Comparison of ENCODE assay signal across 9 cellular contexts in genomic region chr2:71455741-71456569, GRCh38. TPM values are rescaled to one million over a fixed set of nuclear protein-coding genes. Genes with fewer than 3 reads are reported as not detected.
DNase-seq lines count a peak whose midpoint lies in the region; TF ChIP-seq lines count a peak whose summit lies in the region.
"Had no signal": no experiment of that assay in that cellular context is flagged by ENCODE, and none has a peak within 500 bp of the region (broad histone marks: within the 10 kb centered on the region; RNA-seq: fewer than 3 reads in every experiment).

No MANE protein-coding gene starts in this region.

- peaks cover 47% of the 10 kb centered on the region for H3K4me1 ChIP-seq in HUES6 (ENCODE audit: control insufficient read depth, insufficient read depth, low read length)
- H3K4me1 ChIP-seq in skeletal muscle tissue (ENCODE audit: control insufficient read depth in 3 of 3, insufficient read depth in 3 of 3, low read length in 3 of 3), result peaks cover 84 to 91% (median 87%) of the 10 kb centered on the region in 3 donors

- H3K9me3 ChIP-seq in HUES6 (ENCODE audit: control insufficient read depth, insufficient read depth, low read depth, low read length) (no peaks in the 10 kb centered on the region), skeletal muscle tissue (ENCODE audit: control insufficient read depth in 3 of 3, low read length in 3 of 3) (no peaks in the 10 kb centered on the region)

- DNase-seq in kidney epithelial cell (ENCODE audit: low read depth) (peak; percentile 43), NCI-H2196 (lab: John Stamatoyannopoulos, UW; ENCODE audit: unreplicated experiment) (no peak)
- DNase-seq in activated CD8-positive, alpha-beta memory T cell treated with anti-CD3 and anti-CD28 coated beads, Interleukin-2, amount 50 U/mL, for 4 hours, result no peak
- DNase-seq in central memory CD4-positive, alpha-beta T cell, result no peak
- DNase-seq: amygdala; stimulated activated CD4-positive, alpha-beta T cell treated with anti-CD3 and anti-CD28 coated beads, Interleukin-1b, Interleukin-23, amount 100 ng/mL, for 48 hours had no signal

- H3K36me3 ChIP-seq in HUES6 (ENCODE audit: control insufficient read depth, insufficient read depth, low read length) (no peaks in the 10 kb centered on the region), kidney epithelial cell (ENCODE audit: control insufficient read depth, insufficient read depth, low read length) (no peaks in the 10 kb centered on the region), skeletal muscle tissue (ENCODE audit: control insufficient read depth in 3 of 3, insufficient read depth in 3 of 3, low read length in 3 of 3) (peaks cover 2 to 8% (median 2%) of the 10 kb centered on the region in 3 donors)

- H3K9ac ChIP-seq in HUES6 (ENCODE audit: low read length), result peak overlapping the region; percentile 75
- H3K9ac ChIP-seq in skeletal muscle tissue (ENCODE audit: low read depth in 1 of 3, low read length in 3 of 3), result peak overlapping the region; percentile 66 to 93 (median 91)

- peaks cover 0 to 4% (median 0%) of the 10 kb centered on the region in 5 experiments for H3K9me3 Mint-ChIP-seq in brain

- H3K27ac ChIP-seq in HUES6 (ENCODE audit: low read depth, low read length), result peak overlapping the region; percentile 71
- peak overlapping the region; percentile 94 for H3K27ac ChIP-seq in skeletal muscle tissue (ENCODE audit: low read depth, low read length)

- TF ChIP-seq CTCF in brain (conservative IDR thresholded peaks at IDR 0.05) (no peak), kidney epithelial cell (IDR thresholded peaks at IDR 0.05; ENCODE audit: insufficient read depth, low read length, poor library complexity, severe bottlenecking) (no peak)

- H3K4me3 Mint-ChIP-seq in brain, result peak overlapping the region in 2 of 5 experiments; percentile 14 to 49

- H3K27me3 Mint-ChIP-seq in brain, result peaks cover 67% of the 10 kb centered on the region

- H3K4me1 Mint-ChIP-seq in brain, result peaks cover 56% of the 10 kb centered on the region

- H3K27me3 ChIP-seq in HUES6 (ENCODE audit: control insufficient read depth, insufficient read depth, low read length), result peaks cover 22% of the 10 kb centered on the region
- no peaks in the 10 kb centered on the region for H3K27me3 ChIP-seq in kidney epithelial cell (ENCODE audit: control insufficient read depth, insufficient read depth, low read length)
- H3K27me3 ChIP-seq in skeletal muscle tissue (ENCODE audit: control insufficient read depth in 3 of 3, insufficient read depth in 3 of 3, low read length in 3 of 3), result no peaks in the 10 kb centered on the region

- no peaks in the 10 kb centered on the region for H3K36me3 Mint-ChIP-seq in brain

- H3K27ac Mint-ChIP-seq in brain, result peak overlapping the region in 3 of 5 experiments; percentile 35 to 46 (median 39)

- H3K4me3 ChIP-seq in HUES6 (ENCODE audit: low read depth, low read length) (peak overlapping the region; percentile 27), kidney epithelial cell (ENCODE audit: low read depth, low read length) (no peak overlapping the region), skeletal muscle tissue (ENCODE audit: low read length in 3 of 3) (peak overlapping the region in 2 of 3 donors; percentile 77 to 91)

RNA-seq across cellular contexts. Expression of gene DYSF, which starts 2.6 kb away (rescaled TPM):
- 41.9 TPM for polyA plus RNA-seq in brain (ENCODE audit: insufficient read depth, low read depth, low replicate concordance)
- 42.8 and 49.0 TPM in 2 replicates for total RNA-seq in kidney epithelial cell
- total RNA-seq in skeletal muscle tissue, result 88.7 TPM
